In genomic region chr6:111710439-111710838, GRCh38 we compare ENCODE assay signal across 8 cellular contexts.
DNase-seq lines count a peak whose midpoint lies in the region; ATAC-seq and TF ChIP-seq lines count a peak whose summit lies in the region.

No MANE protein-coding gene starts in this region.

- H3K27ac ChIP-seq in lower lobe of right lung (peak overlapping the region; percentile 33), vagina (peak overlapping the region; percentile 56)

- H3K4me3 ChIP-seq in lower lobe of right lung (no peak overlapping the region), vagina (no peak overlapping the region)

- H3K4me1 Mint-ChIP-seq in stimulated activated naive CD8-positive, alpha-beta T cell treated with anti-CD3 and anti-CD28 coated beads, Interleukin-15, Interleukin-2, amounts not matched to agents 100 ng/mL and 50 ng/mL, for 24 hours (ENCODE audit: low read depth) = peaks cover 75% of the 10 kb centered on the region
- peaks cover 65% of the 10 kb centered on the region for H3K4me1 Mint-ChIP-seq in stimulated activated naive CD8-positive, alpha-beta T cell treated with anti-CD3 and anti-CD28 coated beads, Interleukin-15, amount 100 ng/mL, for 72 hours

- peaks cover 35% of the 10 kb centered on the region for H3K4me1 ChIP-seq in lower lobe of right lung
- peaks cover 34% of the 10 kb centered on the region for H3K4me1 ChIP-seq in vagina

- TF ChIP-seq POLR2A in vagina (IDR thresholded peaks at IDR 0.05) = no peak

- H3K9me3 ChIP-seq in lower lobe of right lung (no peaks in the 10 kb centered on the region), vagina (no peaks in the 10 kb centered on the region)

- H3K27ac Mint-ChIP-seq in stimulated activated naive CD8-positive, alpha-beta T cell treated with anti-CD3 and anti-CD28 coated beads, Interleukin-15, Interleukin-2, amounts not matched to agents 100 ng/mL and 50 ng/mL, for 24 hours = peak overlapping the region; percentile 66
- H3K27ac Mint-ChIP-seq in stimulated activated naive CD8-positive, alpha-beta T cell treated with anti-CD3 and anti-CD28 coated beads, Interleukin-15, amount 100 ng/mL, for 72 hours = peak overlapping the region in 1 of 2 donors; percentile 38
- H3K27ac Mint-ChIP-seq in activated naive CD4-positive, alpha-beta T cell treated with anti-CD3 and anti-CD28 coated beads, Interleukin-2, amount 50 U/mL, for 72 hours = peak overlapping the region; percentile 86 to 89

- ATAC-seq in stimulated activated naive CD8-positive, alpha-beta T cell treated with anti-CD3 and anti-CD28 coated beads, Interleukin-15, amount 100 ng/mL, for 72 hours = no peak
- ATAC-seq in activated naive CD4-positive, alpha-beta T cell treated with anti-CD3 and anti-CD28 coated beads, Interleukin-2, amount 50 U/mL, for 72 hours = no peak
- ATAC-seq in lower lobe of right lung = no peak

- H3K9me3 Mint-ChIP-seq in stimulated activated naive CD8-positive, alpha-beta T cell treated with anti-CD3 and anti-CD28 coated beads, Interleukin-15, Interleukin-2, amounts not matched to agents 100 ng/mL and 50 ng/mL, for 24 hours = no peaks in the 10 kb centered on the region
- H3K9me3 Mint-ChIP-seq in stimulated activated naive CD8-positive, alpha-beta T cell treated with anti-CD3 and anti-CD28 coated beads, Interleukin-15, amount 100 ng/mL, for 72 hours = no peaks in the 10 kb centered on the region
- H3K9me3 Mint-ChIP-seq in activated naive CD4-positive, alpha-beta T cell treated with anti-CD3 and anti-CD28 coated beads, Interleukin-2, amount 50 U/mL, for 72 hours = no peaks in the 10 kb centered on the region

- DNase-seq in stimulated activated naive CD8-positive, alpha-beta T cell treated with anti-CD3 and anti-CD28 coated beads, Interleukin-15, amount 100 ng/mL, for 72 hours = no peak
- DNase-seq in activated naive CD4-positive, alpha-beta T cell treated with anti-CD3 and anti-CD28 coated beads, Interleukin-2, amount 50 U/mL, for 72 hours (ENCODE audit: low spot score in 2 of 2) = no peak
- DNase-seq in lower lobe of right lung (no peak), vagina (ENCODE audit: extremely low spot score in 2 of 2) (no peak), NOMO-1 (lab: John Stamatoyannopoulos, UW; ENCODE audit: unreplicated experiment in 2 of 2) (no peak)
- no peak for DNase-seq in activated effector memory CD4-positive, alpha-beta T cell treated with anti-CD3 and anti-CD28 coated beads, Interleukin-2, amount 50 U/mL, for 16 hours
- DNase-seq in effector CD8-positive, alpha-beta T cell (lab: John Stamatoyannopoulos, UW) = no peak

- TF ChIP-seq CTCF in lower lobe of right lung (IDR thresholded peaks at IDR 0.05) = no peak
- TF ChIP-seq CTCF in vagina (IDR thresholded peaks at IDR 0.05) = no peak

- H3K27me3 Mint-ChIP-seq in stimulated activated naive CD8-positive, alpha-beta T cell treated with anti-CD3 and anti-CD28 coated beads, Interleukin-15, Interleukin-2, amounts not matched to agents 100 ng/mL and 50 ng/mL, for 24 hours = no peaks in the 10 kb centered on the region
- H3K27me3 Mint-ChIP-seq in stimulated activated naive CD8-positive, alpha-beta T cell treated with anti-CD3 and anti-CD28 coated beads, Interleukin-15, amount 100 ng/mL, for 72 hours = no peaks in the 10 kb centered on the region

- H3K36me3 ChIP-seq in lower lobe of right lung (peaks cover 35% of the 10 kb centered on the region), vagina (peaks cover 0 to 7% of the 10 kb centered on the region in 2 donors)

- H3K27me3 ChIP-seq in lower lobe of right lung (ENCODE audit: low read depth) = no peaks in the 10 kb centered on the region
- no peaks in the 10 kb centered on the region for H3K27me3 ChIP-seq in vagina

- H3K36me3 Mint-ChIP-seq in stimulated activated naive CD8-positive, alpha-beta T cell treated with anti-CD3 and anti-CD28 coated beads, Interleukin-15, Interleukin-2, amounts not matched to agents 100 ng/mL and 50 ng/mL, for 24 hours (ENCODE audit: low read depth) = peaks cover 93% of the 10 kb centered on the region
- peaks cover 26 to 43% of the 10 kb centered on the region in 2 donors for H3K36me3 Mint-ChIP-seq in activated naive CD4-positive, alpha-beta T cell treated with anti-CD3 and anti-CD28 coated beads, Interleukin-2, amount 50 U/mL, for 72 hours

- intact Hi-C loops in lower lobe of right lung (cut with DNase I) (loop anchor here (5.0 kb wide), 1 partner anchor 287 kb away; no protein-coding TSS in a partner anchor), vagina (cut with DNase I) (loop anchor here (5.0 kb wide), 2 partner anchors 162 to 287 kb away; partner anchors contain the start of gene FYN)

- no peak overlapping the region for H3K4me3 Mint-ChIP-seq in stimulated activated naive CD8-positive, alpha-beta T cell treated with anti-CD3 and anti-CD28 coated beads, Interleukin-15, Interleukin-2, amounts not matched to agents 100 ng/mL and 50 ng/mL, for 24 hours
- no peak overlapping the region for H3K4me3 Mint-ChIP-seq in stimulated activated naive CD8-positive, alpha-beta T cell treated with anti-CD3 and anti-CD28 coated beads, Interleukin-15, amount 100 ng/mL, for 72 hours
